In the genomic region with DNA sequence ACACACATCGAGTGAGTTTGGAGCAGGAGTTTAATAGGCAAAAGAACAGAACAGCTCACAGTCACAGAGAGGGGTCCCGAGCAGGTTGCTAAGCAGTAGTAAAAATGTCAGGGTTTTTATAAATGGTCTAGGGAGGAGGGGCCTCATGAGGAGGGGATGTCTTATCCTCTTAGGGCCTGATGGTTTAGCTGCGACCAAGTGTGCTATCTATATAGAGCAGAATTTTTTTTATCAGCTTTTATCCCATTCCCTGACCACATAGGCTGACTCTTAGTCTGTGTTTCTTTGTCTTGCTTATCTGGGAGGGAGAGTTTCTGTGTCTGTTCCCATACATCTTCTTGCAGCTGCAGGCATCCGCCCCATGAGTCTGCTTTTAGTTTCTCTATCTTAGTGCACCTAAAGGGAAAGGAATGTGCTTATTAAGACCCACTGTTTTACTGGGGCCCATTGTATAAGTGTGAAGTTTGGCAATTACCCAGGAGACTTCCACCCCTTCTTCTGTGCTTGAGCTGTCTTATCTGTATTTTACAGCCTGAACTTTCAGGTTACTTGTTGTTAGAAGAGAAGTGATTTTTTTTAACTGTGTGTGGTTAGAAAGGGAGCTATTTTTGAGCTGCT, we compare ENCODE assay signal across 1 cellular context.
TF ChIP-seq lines count a peak whose summit lies in the region.

No MANE protein-coding gene starts in this region.

TF ChIP-seq in HepG2, 621 proteins besides CTCF, POLR2A, EP300 and RAD21:
- TF ChIP-seq SOX13 (IDR thresholded peaks at IDR 0.05) (no peak), SOX13 (CRISPR knock-in tag; conservative IDR thresholded peaks at IDR 0.05 in 1 of 2, IDR thresholded peaks at IDR 0.05 in 1 of 2) (no peak), ZSCAN12 (CRISPR knock-in tag; IDR thresholded peaks at IDR 0.05) (no peak), HNF4G (IDR thresholded peaks at IDR 0.05; ENCODE audit: borderline replicate concordance, low read depth, low read length) (no peak), HNF4G (CRISPR knock-in tag; IDR thresholded peaks at IDR 0.05; ENCODE audit: borderline replicate concordance, low read depth) (no peak)
- TF ChIP-seq, protein P1, sequence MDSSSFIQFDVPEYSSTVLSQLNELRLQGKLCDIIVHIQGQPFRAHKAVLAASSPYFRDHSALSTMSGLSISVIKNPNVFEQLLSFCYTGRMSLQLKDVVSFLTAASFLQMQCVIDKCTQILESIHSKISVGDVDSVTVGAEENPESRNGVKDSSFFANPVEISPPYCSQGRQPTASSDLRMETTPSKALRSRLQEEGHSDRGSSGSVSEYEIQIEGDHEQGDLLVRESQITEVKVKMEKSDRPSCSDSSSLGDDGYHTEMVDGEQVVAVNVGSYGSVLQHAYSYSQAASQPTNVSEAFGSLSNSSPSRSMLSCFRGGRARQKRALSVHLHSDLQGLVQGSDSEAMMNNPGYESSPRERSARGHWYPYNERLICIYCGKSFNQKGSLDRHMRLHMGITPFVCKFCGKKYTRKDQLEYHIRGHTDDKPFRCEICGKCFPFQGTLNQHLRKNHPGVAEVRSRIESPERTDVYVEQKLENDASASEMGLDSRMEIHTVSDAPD (CRISPR knock-in tag; IDR thresholded peaks at IDR 0.05) = no peak
TF ChIP-seq in HepG2: peak in this region for 0.
